ENCODE assay signal across 1 cellular context in the genomic region with DNA sequence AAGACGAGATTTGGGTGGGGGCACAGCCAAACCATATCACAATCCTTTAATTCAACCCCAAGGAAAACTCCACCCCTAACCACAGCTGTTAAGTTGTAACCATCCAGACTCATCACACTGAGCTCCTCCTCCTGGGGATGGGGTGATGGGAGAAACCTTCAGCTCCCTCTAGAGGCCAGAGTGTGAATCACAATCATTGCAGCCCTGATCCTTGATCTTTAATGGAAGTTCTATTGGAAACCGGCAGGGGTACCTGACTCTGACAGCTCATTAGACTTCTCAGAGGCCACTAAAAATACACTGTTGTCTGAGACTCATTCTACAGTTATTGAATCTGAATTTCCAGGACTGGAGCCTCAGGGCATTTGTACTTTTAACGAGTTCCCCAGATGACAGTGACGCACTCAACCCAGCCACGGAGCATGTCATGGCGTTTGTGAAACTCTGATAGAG.
TF ChIP-seq lines count a peak whose summit lies in the region.

No MANE protein-coding gene starts in this region.

TF ChIP-seq in K562, 482 proteins besides CTCF, POLR2A, EP300 and RAD21 (continued from another document):
- TF ChIP-seq ARID3A (IDR thresholded peaks at IDR 0.05; ENCODE audit: borderline replicate concordance, low read depth, low read length) (0 out of 2 replicates have a peak, but pooled peaks have one; percentile 34), SRSF3 (IDR thresholded peaks at IDR 0.05; ENCODE audit: insufficient read depth, low read length) (no peak), KLF1 (tag; IDR thresholded peaks at IDR 0.05) (no peak), ZNF354B (CRISPR knock-in tag; IDR thresholded peaks at IDR 0.05) (no peak), IRF9 (tag; IDR thresholded peaks at IDR 0.05) (no peak), ZNF76 (CRISPR knock-in tag; IDR thresholded peaks at IDR 0.05; ENCODE audit: borderline replicate concordance) (no peak), SMAD4 (CRISPR knock-in tag; conservative IDR thresholded peaks at IDR 0.05) (no peak), TCF7L2 (IDR thresholded peaks at IDR 0.05; ENCODE audit: low read depth, low read length) (no peak)
- TF ChIP-seq, protein P1, sequence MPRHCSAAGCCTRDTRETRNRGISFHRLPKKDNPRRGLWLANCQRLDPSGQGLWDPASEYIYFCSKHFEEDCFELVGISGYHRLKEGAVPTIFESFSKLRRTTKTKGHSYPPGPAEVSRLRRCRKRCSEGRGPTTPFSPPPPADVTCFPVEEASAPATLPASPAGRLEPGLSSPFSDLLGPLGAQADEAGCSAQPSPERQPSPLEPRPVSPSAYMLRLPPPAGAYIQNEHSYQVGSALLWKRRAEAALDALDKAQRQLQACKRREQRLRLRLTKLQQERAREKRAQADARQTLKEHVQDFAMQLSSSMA (CRISPR knock-in tag; IDR thresholded peaks at IDR 0.05) = no peak
